ENCODE assay signal across 26 cellular contexts in genomic region chr22:33823552-33823951, GRCh38.
DNase-seq lines count a peak whose midpoint lies in the region; ATAC-seq and TF ChIP-seq lines count a peak whose summit lies in the region.
"Had no signal": no experiment of that assay in that cellular context is flagged by ENCODE, and none has a peak within 500 bp of the region (broad histone marks: within the 10 kb centered on the region; RNA-seq: fewer than 3 reads in every experiment).

No MANE protein-coding gene starts in this region.

- H3K9me3 ChIP-seq in heart right ventricle (peaks cover 0 to 3% (median 0%) of the 10 kb centered on the region in 11 donors), muscle layer of duodenum (ENCODE audit: control insufficient read depth in 1 of 2, low read length in 2 of 2) (no peaks in the 10 kb centered on the region), MM.1S (replicated peaks; ENCODE audit: insufficient read depth, low read length) (no peaks in the 10 kb centered on the region), Caco-2 (no peaks in the 10 kb centered on the region)
- H3K9me3 ChIP-seq: body of pancreas, mucosa of descending colon, transverse colon had no signal

- H3K27ac ChIP-seq in heart right ventricle = peak overlapping the region in 8 of 10 donors; percentile 31 to 79 (median 68)
- H3K27ac ChIP-seq in muscle layer of duodenum (ENCODE audit: low read length) = peak overlapping the region; percentile 39
- H3K27ac ChIP-seq in MM.1S (ENCODE audit: low read length) = no peak overlapping the region
- H3K27ac ChIP-seq: body of pancreas, coronary artery, SK-N-MC had no signal

- H3K27ac Mint-ChIP-seq in CD14-positive monocyte = no peak overlapping the region
- no peak overlapping the region for H3K27ac Mint-ChIP-seq in Caco-2 (ENCODE audit: unreplicated experiment)
- H3K27ac Mint-ChIP-seq: activated B cell treated with CpG ODN at 0.5 μM for 24 hours; activated CD4-positive, alpha-beta memory T cell treated with anti-CD3 and anti-CD28 coated beads, Interleukin-2, amount 10 ng/mL, durations not matched to agents 7 days and 5 days had no signal

- H2AFZ ChIP-seq in MM.1S (ENCODE audit: low read length) = no peak overlapping the region

- H3K79me2 ChIP-seq in MM.1S (ENCODE audit: low read length) = peaks cover 79% of the 10 kb centered on the region

- no peaks in the 10 kb centered on the region for H3K4me1 Mint-ChIP-seq in CD14-positive monocyte
- no peaks in the 10 kb centered on the region for H3K4me1 Mint-ChIP-seq in Caco-2 (ENCODE audit: low read depth, unreplicated experiment)
- H3K4me1 Mint-ChIP-seq: activated CD4-positive, alpha-beta memory T cell treated with anti-CD3 and anti-CD28 coated beads, Interleukin-2, amount 10 ng/mL, durations not matched to agents 7 days and 5 days had no signal

- H3K9me3 Mint-ChIP-seq in CD14-positive monocyte (peaks cover 9 to 39% (median 21%) of the 10 kb centered on the region in 7 donors), Caco-2 (ENCODE audit: unreplicated experiment) (peaks cover 6% of the 10 kb centered on the region)

- peak; percentile 68 for ATAC-seq in Right ventricle myocardium inferior
- peak; percentile 61 to 93 (median 88) for ATAC-seq in heart right ventricle
- ATAC-seq: body of pancreas; mucosa of descending colon; stimulated activated naive CD8-positive, alpha-beta T cell treated with anti-CD3 and anti-CD28 coated beads, Interleukin-15, Interleukin-2, amounts not matched to agents 100 U/mL and 50 U/mL, for 24 hours had no signal

- H3K9ac ChIP-seq in MM.1S (ENCODE audit: low read length) = no peak overlapping the region

- H3K36me3 ChIP-seq in heart right ventricle (no peaks in the 10 kb centered on the region), muscle layer of duodenum (ENCODE audit: control insufficient read depth in 1 of 2, insufficient read depth in 2 of 2, low read length in 2 of 2) (no peaks in the 10 kb centered on the region), MM.1S (replicated peaks; ENCODE audit: insufficient read depth, low read length) (no peaks in the 10 kb centered on the region), Caco-2 (ENCODE audit: control insufficient read depth, insufficient read depth, low read length) (no peaks in the 10 kb centered on the region; the same call in 1 of the 2 replicates)
- H3K36me3 ChIP-seq: HAP-1, transverse colon had no signal

- H3K27me3 Mint-ChIP-seq in CD14-positive monocyte (ENCODE audit: low read depth in 3 of 3) = peaks cover 0 to 2% (median 0%) of the 10 kb centered on the region in 3 donors
- no peaks in the 10 kb centered on the region for H3K27me3 Mint-ChIP-seq in Caco-2 (ENCODE audit: insufficient read depth, unreplicated experiment)
- H3K27me3 Mint-ChIP-seq: activated B cell treated with CpG ODN at 0.5 μM for 24 hours; activated CD4-positive, alpha-beta memory T cell treated with anti-CD3 and anti-CD28 coated beads, Interleukin-2, amount 10 ng/mL, durations not matched to agents 7 days and 5 days had no signal

- no peak overlapping the region for H3K4me3 Mint-ChIP-seq in CD14-positive monocyte
- no peak overlapping the region for H3K4me3 Mint-ChIP-seq in Caco-2 (ENCODE audit: unreplicated experiment)
- H3K4me3 Mint-ChIP-seq: activated B cell treated with CpG ODN at 0.5 μM for 24 hours; activated CD4-positive, alpha-beta memory T cell treated with anti-CD3 and anti-CD28 coated beads, Interleukin-2, amount 10 ng/mL, durations not matched to agents 7 days and 5 days had no signal

- 48 to 72% methylated on average over 8 of the region's 8 CpGs for WGBS in heart right ventricle, 2 donors

- BruUV-seq in Caco-2 (replicated peaks; lab: Mats Ljungman, UMichigan) = no TSS peak

- no peaks in the 10 kb centered on the region for H4K20me1 ChIP-seq in MM.1S (ENCODE audit: insufficient read depth, low read length)

- H3F3A ChIP-seq in MM.1S (ENCODE audit: insufficient read depth, low read length) = no peaks in the 10 kb centered on the region

- DNase-seq in Right ventricle myocardium inferior (ENCODE audit: missing footprints) (no peak), cardiac septum (ENCODE audit: low spot score) (no peak), heart right ventricle (peak in 1 of 2 donors; percentile 36), ureter (ENCODE audit: low spot score) (no peak), CD14-positive monocyte (ENCODE audit: low spot score) (no peak), MM.1S (no peak), Caco-2 (no peak)
- DNase-seq: 8988T; activated B cell treated with CpG ODN at 0.5 μM for 24 hours; activated CD4-positive, alpha-beta memory T cell treated with anti-CD3 and anti-CD28 coated beads, Interleukin-2, amount 10 ng/mL, durations not matched to agents 7 days and 5 days; activated naive CD4-positive, alpha-beta T cell treated with anti-CD3 and anti-CD28 coated beads, Interleukin-2, amount 50 U/mL, for 16 hours; activated T-cell treated with anti-CD3 and anti-CD28 coated beads, Interleukin-2, amount 50 U/mL, for 1 hour; body of pancreas; foreskin fibroblast; kidney glomerular epithelial cell; mucosa of descending colon; NCI-H1417 treated with DMSO at 0.1 percent for 48 hours; NCI-H2171; NCI-H748 treated with DMSO at 0.1 percent for 48 hours; nucleus accumbens; stimulated activated naive CD8-positive, alpha-beta T cell treated with anti-CD3 and anti-CD28 coated beads, Interleukin-15, Interleukin-2, amounts not matched to agents 100 U/mL and 50 U/mL, for 24 hours; transverse colon had no signal

- no peak overlapping the region for H3K4me2 ChIP-seq in MM.1S (ENCODE audit: low read depth, low read length)

- H3K36me3 Mint-ChIP-seq in CD14-positive monocyte (no peaks in the 10 kb centered on the region), Caco-2 (ENCODE audit: insufficient read depth, unreplicated experiment) (no peaks in the 10 kb centered on the region)

- H3K9me2 ChIP-seq in MM.1S (replicated peaks; ENCODE audit: insufficient read depth, low read length) = no peaks in the 10 kb centered on the region

- no peak for TF ChIP-seq CTCF in heart right ventricle (IDR thresholded peaks at IDR 0.05)
- TF ChIP-seq CTCF in CD14-positive monocyte (IDR thresholded peaks at IDR 0.05) = no peak
- no peak for TF ChIP-seq CTCF in MM.1S (IDR thresholded peaks at IDR 0.05; ENCODE audit: low read length)
- no peak for TF ChIP-seq CTCF in Caco-2 (IDR thresholded peaks at IDR 0.05; ENCODE audit: insufficient read depth in 1 of 2, low read depth in 1 of 2, low read length in 1 of 2, severe bottlenecking in 1 of 2, unreplicated experiment in 1 of 2)

- POLR2A ChIA-PET in Caco-2 (lab: Charles Lee) = no interaction called here

- intact Hi-C loops in Right ventricle myocardium inferior (cut with DNase I) = loop anchor here (5.0 kb wide), 1 partner anchor 44 kb away; no protein-coding TSS in a partner anchor
- intact Hi-C loops in cardiac septum (cut with DNase I) = loop anchor here (5.0 kb wide), 1 partner anchor 41 kb away; no protein-coding TSS in a partner anchor
- intact Hi-C loops in heart right ventricle (cut with DNase I) = no loop called here
- intact Hi-C loops in CD14-positive monocyte (cut with micrococcal nuclease) = no loop called here
- intact Hi-C loops in Caco-2 (cut with micrococcal nuclease; ENCODE audit: unreplicated experiment) = no loop called here

- H3K27me3 ChIP-seq in heart right ventricle = no peaks in the 10 kb centered on the region
- H3K27me3 ChIP-seq in muscle layer of duodenum (ENCODE audit: low read depth, low read length) = no peaks in the 10 kb centered on the region
- no peaks in the 10 kb centered on the region for H3K27me3 ChIP-seq in MM.1S (replicated peaks; ENCODE audit: insufficient read depth, low read length)
- no peaks in the 10 kb centered on the region for H3K27me3 ChIP-seq in Caco-2 (replicated peaks; ENCODE audit: control insufficient read depth, insufficient read depth, low read length)
- H3K27me3 ChIP-seq: body of pancreas, transverse colon had no signal

- peaks cover 0 to 55% (median 18%) of the 10 kb centered on the region in 9 donors for H3K4me1 ChIP-seq in heart right ventricle
- peaks cover 0 to 17% of the 10 kb centered on the region in 2 donors for H3K4me1 ChIP-seq in muscle layer of duodenum (ENCODE audit: control insufficient read depth in 1 of 2, insufficient read depth in 2 of 2, low read length in 2 of 2)
- H3K4me1 ChIP-seq in MM.1S (ENCODE audit: low read length) = peaks cover 6% of the 10 kb centered on the region; the same call in 1 of the 2 replicates
- H3K4me1 ChIP-seq in Caco-2 = no peaks in the 10 kb centered on the region
- H3K4me1 ChIP-seq: body of pancreas, transverse colon had no signal

- CTCF ChIA-PET in Caco-2 (lab: Charles Lee) = no interaction called here

- H3K4me3 ChIP-seq in heart right ventricle (no peak overlapping the region), muscle layer of duodenum (ENCODE audit: low read depth in 1 of 2, low read length in 2 of 2) (no peak overlapping the region), MM.1S (ENCODE audit: low read length) (no peak overlapping the region), Caco-2 (ENCODE audit: low read depth, low read length) (no peak overlapping the region)
- H3K4me3 ChIP-seq: body of pancreas, coronary artery, HAP-1, mucosa of descending colon, SK-N-MC, transverse colon had no signal

Comparison
In these comparisons a context has a peak if more than half of its experiments do, and no peak if none do; other contexts are left out.
1. intact Hi-C loops: an anchor here in Right ventricle myocardium inferior (5.0 kb wide) and cardiac septum (5.0 kb wide); none called in heart right ventricle, CD14-positive monocyte and Caco-2.